32 cellular contexts compared by ENCODE assay signal in genomic region chrX:149858592-149858991, GRCh38. TPM values are rescaled to one million over a fixed set of nuclear protein-coding genes. Genes with fewer than 3 reads are reported as not detected.
"Had no signal": no experiment of that assay in that cellular context is flagged by ENCODE, and none has a peak within 500 bp of the region (broad histone marks: within the 10 kb centered on the region; RNA-seq: fewer than 3 reads in every experiment).

No MANE protein-coding gene starts in this region.

- H3K36me3 ChIP-seq: ascending aorta, MG63, SJCRH30 had no signal

- DNase-seq: activated CD4-positive, alpha-beta T cell treated with anti-CD3 and anti-CD28 coated beads, Interleukin-2, amount 10 ng/mL, durations not matched to agents 24 days and 14 days; activated CD4-positive, alpha-beta T cell treated with anti-CD3 and anti-CD28 coated beads, Interleukin-2, amount 50 U/mL, for 4 hours; activated CD8-positive, alpha-beta T cell treated with anti-CD3 and anti-CD28 coated beads, Interleukin-2, amount 10 ng/mL, durations not matched to agents 7 days and 5 days; activated gamma-delta T cell; activated naive CD4-positive, alpha-beta T cell treated with Interleukin-2 at 50 U/mL for 16 hours; activated naive CD8-positive, alpha-beta T cell treated with anti-CD3 and anti-CD28 coated beads, Interleukin-2, amount 10 ng/mL, durations not matched to agents 7 days and 5 days; activated T-cell treated with anti-CD3 and anti-CD28 coated beads, Interleukin-2, amount 50 U/mL, for 24 hours; amygdala; cerebellar nuclear complex; Kasumi-1; KG1; MG63; NCI-H1048; NCI-H1105 treated with DMSO at 0.1 percent for 48 hours; NCI-H1436; NCI-H1694 treated with DMSO at 0.1 percent for 48 hours; NCI-H2029; NCI-H345; NCI-H69; NCI-H82; SHP77; SJCRH30 had no signal

- ATAC-seq: activated CD8-positive, alpha-beta T cell treated with anti-CD3 and anti-CD28 coated beads, Interleukin-2, amount 10 ng/mL, durations not matched to agents 7 days and 5 days; Panc1 had no signal

- H3K9me3 ChIP-seq: ascending aorta, MG63, SJCRH30 had no signal

- H3K9me3 Mint-ChIP-seq: activated naive CD4-positive, alpha-beta T cell treated with anti-CD3 and anti-CD28 coated beads, Interleukin-2, amount 50 U/mL, for 24 hours had no signal

- H3K4me1 Mint-ChIP-seq: activated CD4-positive, alpha-beta T cell treated with anti-CD3 and anti-CD28 coated beads, Interleukin-2, amount 10 ng/mL, durations not matched to agents 24 days and 14 days; activated naive CD4-positive, alpha-beta T cell treated with anti-CD3 and anti-CD28 coated beads, Interleukin-2, amount 50 U/mL, for 24 hours; activated naive CD8-positive, alpha-beta T cell treated with anti-CD3 and anti-CD28 coated beads, Interleukin-2, amount 10 ng/mL, durations not matched to agents 7 days and 5 days had no signal

- H3K4me3 Mint-ChIP-seq: activated CD4-positive, alpha-beta T cell treated with anti-CD3 and anti-CD28 coated beads, Interleukin-2, amount 10 ng/mL, durations not matched to agents 24 days and 14 days; activated CD8-positive, alpha-beta T cell treated with anti-CD3 and anti-CD28 coated beads, Interleukin-2, amount 10 ng/mL, durations not matched to agents 7 days and 5 days; activated naive CD4-positive, alpha-beta T cell treated with anti-CD3 and anti-CD28 coated beads, Interleukin-2, amount 50 U/mL, for 24 hours; activated naive CD8-positive, alpha-beta T cell treated with anti-CD3 and anti-CD28 coated beads, Interleukin-2, amount 10 ng/mL, durations not matched to agents 7 days and 5 days; activated T-cell treated with anti-CD3 and anti-CD28 coated beads, Interleukin-2, amount 50 U/mL, for 24 hours; T-helper 1 cell treated with Interleukin-12 subunit alpha and Interleukin-12 subunit beta and Interleukin-4 antibody, amounts not matched to agents 30 μg/mL and 1 μg/mL, for 36 hours; T-helper 2 cell treated with Interferon-gamma antibody and Interleukin-4, amounts not matched to agents 5 μg/mL and 100 μg/mL, for 36 hours had no signal

- H3K4me3 ChIP-seq: ascending aorta, MG63, SJCRH30, SK-N-MC had no signal

- H3K27ac ChIP-seq: ascending aorta, SJCRH30, SK-N-MC had no signal

- H3K27me3 ChIP-seq: ascending aorta, MG63, SJCRH30 had no signal

- H3K4me1 ChIP-seq: ascending aorta, SJCRH30 had no signal

- H3K27ac Mint-ChIP-seq: activated CD4-positive, alpha-beta T cell treated with anti-CD3 and anti-CD28 coated beads, Interleukin-2, amount 10 ng/mL, durations not matched to agents 24 days and 14 days; activated CD8-positive, alpha-beta T cell treated with anti-CD3 and anti-CD28 coated beads, Interleukin-2, amount 10 ng/mL, durations not matched to agents 7 days and 5 days; activated naive CD4-positive, alpha-beta T cell treated with anti-CD3 and anti-CD28 coated beads, Interleukin-2, amount 50 U/mL, for 24 hours; activated naive CD8-positive, alpha-beta T cell treated with anti-CD3 and anti-CD28 coated beads, Interleukin-2, amount 10 ng/mL, durations not matched to agents 7 days and 5 days; activated T-cell treated with anti-CD3 and anti-CD28 coated beads, Interleukin-2, amount 50 U/mL, for 24 hours; activated T-helper 2 cell treated with anti-CD3 and anti-CD28 coated beads, Interferon-gamma antibody, Interleukin-2, Interleukin-4, amounts not matched to agents 10 μg/mL and 5 μg/mL and 100 μg/mL, durations not matched to agents 14 hours and 24 hours and 36 hours; T-helper 1 cell treated with Interleukin-12 subunit alpha and Interleukin-12 subunit beta and Interleukin-4 antibody, amounts not matched to agents 30 μg/mL and 1 μg/mL, for 36 hours; T-helper 2 cell treated with Interferon-gamma antibody and Interleukin-4, amounts not matched to agents 5 μg/mL and 100 μg/mL, for 36 hours had no signal

RNA-seq across cellular contexts. Expression of gene MAGEA8, which starts 22.4 kb away (rescaled TPM):
- total RNA-seq: activated CD4-positive, alpha-beta T cell treated with anti-CD3 and anti-CD28 coated beads, Interleukin-2, amount 10 ng/mL, durations not matched to agents 24 days and 14 days; activated CD8-positive, alpha-beta T cell treated with anti-CD3 and anti-CD28 coated beads, Interleukin-2, amount 10 ng/mL, durations not matched to agents 7 days and 5 days; activated naive CD8-positive, alpha-beta T cell treated with anti-CD3 and anti-CD28 coated beads, Interleukin-2, amount 10 ng/mL, durations not matched to agents 7 days and 5 days; activated T-helper 2 cell treated with anti-CD3 and anti-CD28 coated beads, Interferon-gamma antibody, Interleukin-2, Interleukin-4, amounts not matched to agents 10 μg/mL and 5 μg/mL and 100 μg/mL, durations not matched to agents 14 hours and 24 hours and 36 hours; ascending aorta; cardiac septum; NCI-H460; SJCRH30 had no signal
- polyA plus RNA-seq: adipose tissue had no signal
